In the genomic region with DNA sequence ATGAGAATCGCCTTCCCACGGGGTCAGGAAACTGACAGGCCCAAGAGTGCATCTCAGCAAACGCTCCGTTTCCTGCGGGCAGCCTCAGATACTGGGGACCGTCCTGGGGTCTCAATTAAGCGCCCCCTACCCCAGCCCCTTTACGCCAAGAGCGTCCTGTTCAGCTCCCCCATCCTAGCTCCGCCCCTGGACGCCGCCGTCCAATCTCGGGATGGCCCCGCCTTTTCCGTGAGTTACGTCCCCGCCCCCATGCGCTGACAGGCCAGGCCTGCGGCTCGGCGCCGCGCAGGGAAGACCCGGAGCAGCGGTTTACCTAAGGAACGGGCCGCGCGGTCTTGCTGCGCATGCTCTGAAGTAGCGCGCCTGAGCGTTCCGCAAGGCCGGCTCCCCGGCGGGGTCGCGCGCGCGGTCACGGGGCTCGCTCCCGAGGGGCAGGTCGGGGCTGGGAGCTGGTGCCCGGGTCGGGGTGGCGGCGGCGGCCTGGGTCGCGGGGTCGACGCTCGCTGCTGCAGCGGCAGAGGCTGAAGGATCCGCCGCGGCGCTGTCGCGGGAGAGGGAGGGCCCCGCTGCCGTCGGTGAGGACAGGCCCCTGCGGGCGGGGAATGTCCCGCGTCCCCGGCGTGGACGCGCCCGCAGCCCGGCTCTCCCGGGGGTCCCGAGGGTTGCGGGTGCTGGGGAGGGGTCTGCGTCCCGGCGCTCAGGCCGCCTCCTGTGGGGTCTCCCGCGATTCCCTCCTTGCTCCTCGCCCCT, we compare ENCODE assay signal across 1 cellular context.
TF ChIP-seq lines count a peak whose summit lies in the region.

A gene with protein sequence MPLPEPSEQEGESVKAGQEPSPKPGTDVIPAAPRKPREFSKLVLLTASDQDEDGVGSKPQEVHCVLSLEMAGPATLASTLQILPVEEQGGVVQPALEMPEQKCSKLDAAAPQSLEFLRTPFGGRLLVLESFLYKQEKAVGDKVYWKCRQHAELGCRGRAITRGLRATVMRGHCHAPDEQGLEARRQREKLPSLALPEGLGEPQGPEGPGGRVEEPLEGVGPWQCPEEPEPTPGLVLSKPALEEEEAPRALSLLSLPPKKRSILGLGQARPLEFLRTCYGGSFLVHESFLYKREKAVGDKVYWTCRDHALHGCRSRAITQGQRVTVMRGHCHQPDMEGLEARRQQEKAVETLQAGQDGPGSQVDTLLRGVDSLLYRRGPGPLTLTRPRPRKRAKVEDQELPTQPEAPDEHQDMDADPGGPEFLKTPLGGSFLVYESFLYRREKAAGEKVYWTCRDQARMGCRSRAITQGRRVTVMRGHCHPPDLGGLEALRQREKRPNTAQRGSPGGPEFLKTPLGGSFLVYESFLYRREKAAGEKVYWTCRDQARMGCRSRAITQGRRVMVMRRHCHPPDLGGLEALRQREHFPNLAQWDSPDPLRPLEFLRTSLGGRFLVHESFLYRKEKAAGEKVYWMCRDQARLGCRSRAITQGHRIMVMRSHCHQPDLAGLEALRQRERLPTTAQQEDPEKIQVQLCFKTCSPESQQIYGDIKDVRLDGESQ (plus strand): TSS at position 352 of the 750 bp plus-strand sequence. CDS start 17,755 bp downstream, outside the sequence.

TF ChIP-seq in HEK293, 187 proteins besides CTCF, POLR2A, EP300 and RAD21 (continued from another document):
- TF ChIP-seq ZNF777 (tag by site-specific recombination; IDR thresholded peaks at IDR 0.05; ENCODE audit: borderline replicate concordance), result no peak
- TF ChIP-seq YY1 (tag by site-specific recombination; IDR thresholded peaks at IDR 0.05), result peak; percentile 35; the same call in 1 of the 2 replicates
- TF ChIP-seq ZNF223 (tag by site-specific recombination; IDR thresholded peaks at IDR 0.05), result no peak
- peak; percentile 52; the same call in 1 of the 2 replicates for TF ChIP-seq ZXDB (tag by site-specific recombination; IDR thresholded peaks at IDR 0.05)
- TF ChIP-seq, protein P1, sequence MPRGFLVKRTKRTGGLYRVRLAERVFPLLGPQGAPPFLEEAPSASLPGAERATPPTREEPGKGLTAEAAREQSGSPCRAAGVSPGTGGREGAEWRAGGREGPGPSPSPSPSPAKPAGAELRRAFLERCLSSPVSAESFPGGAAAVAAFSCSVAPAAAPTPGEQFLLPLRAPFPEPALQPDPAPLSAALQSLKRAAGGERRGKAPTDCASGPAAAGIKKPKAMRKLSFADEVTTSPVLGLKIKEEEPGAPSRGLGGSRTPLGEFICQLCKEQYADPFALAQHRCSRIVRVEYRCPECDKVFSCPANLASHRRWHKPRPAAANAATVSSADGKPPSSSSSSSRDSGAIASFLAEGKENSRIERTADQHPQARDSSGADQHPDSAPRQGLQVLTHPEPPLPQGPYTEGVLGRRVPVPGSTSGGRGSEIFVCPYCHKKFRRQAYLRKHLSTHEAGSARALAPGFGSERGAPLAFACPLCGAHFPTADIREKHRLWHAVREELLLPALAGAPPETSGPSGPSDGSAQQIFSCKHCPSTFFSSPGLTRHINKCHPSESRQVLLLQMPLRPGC (tag by site-specific recombination; IDR thresholded peaks at IDR 0.05), result peak; percentile 68; the same call in 1 of the 2 replicates
- TF ChIP-seq ZNF629 (tag by site-specific recombination; IDR thresholded peaks at IDR 0.05), result peak; percentile 53
- TF ChIP-seq, protein P2, sequence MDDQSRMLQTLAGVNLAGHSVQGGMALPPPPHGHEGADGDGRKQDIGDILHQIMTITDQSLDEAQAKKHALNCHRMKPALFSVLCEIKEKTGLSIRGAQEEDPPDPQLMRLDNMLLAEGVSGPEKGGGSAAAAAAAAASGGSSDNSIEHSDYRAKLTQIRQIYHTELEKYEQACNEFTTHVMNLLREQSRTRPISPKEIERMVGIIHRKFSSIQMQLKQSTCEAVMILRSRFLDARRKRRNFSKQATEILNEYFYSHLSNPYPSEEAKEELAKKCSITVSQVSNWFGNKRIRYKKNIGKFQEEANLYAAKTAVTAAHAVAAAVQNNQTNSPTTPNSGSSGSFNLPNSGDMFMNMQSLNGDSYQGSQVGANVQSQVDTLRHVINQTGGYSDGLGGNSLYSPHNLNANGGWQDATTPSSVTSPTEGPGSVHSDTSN (CRISPR knock-in tag; IDR thresholded peaks at IDR 0.05), result no peak; the same call in 1 of the 2 replicates
- TF ChIP-seq KLF9 (tag by site-specific recombination; IDR thresholded peaks at IDR 0.05; ENCODE audit: low read depth), result peak; percentile 41; the same call in 1 of the 2 replicates
- TF ChIP-seq, protein P3, sequence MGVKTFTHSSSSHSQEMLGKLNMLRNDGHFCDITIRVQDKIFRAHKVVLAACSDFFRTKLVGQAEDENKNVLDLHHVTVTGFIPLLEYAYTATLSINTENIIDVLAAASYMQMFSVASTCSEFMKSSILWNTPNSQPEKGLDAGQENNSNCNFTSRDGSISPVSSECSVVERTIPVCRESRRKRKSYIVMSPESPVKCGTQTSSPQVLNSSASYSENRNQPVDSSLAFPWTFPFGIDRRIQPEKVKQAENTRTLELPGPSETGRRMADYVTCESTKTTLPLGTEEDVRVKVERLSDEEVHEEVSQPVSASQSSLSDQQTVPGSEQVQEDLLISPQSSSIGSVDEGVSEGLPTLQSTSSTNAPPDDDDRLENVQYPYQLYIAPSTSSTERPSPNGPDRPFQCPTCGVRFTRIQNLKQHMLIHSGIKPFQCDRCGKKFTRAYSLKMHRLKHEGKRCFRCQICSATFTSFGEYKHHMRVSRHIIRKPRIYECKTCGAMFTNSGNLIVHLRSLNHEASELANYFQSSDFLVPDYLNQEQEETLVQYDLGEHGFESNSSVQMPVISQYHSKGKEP (tag by site-specific recombination; IDR thresholded peaks at IDR 0.05), result peak; percentile 61; the same call in 1 of the 2 replicates
- TF ChIP-seq, protein P4, sequence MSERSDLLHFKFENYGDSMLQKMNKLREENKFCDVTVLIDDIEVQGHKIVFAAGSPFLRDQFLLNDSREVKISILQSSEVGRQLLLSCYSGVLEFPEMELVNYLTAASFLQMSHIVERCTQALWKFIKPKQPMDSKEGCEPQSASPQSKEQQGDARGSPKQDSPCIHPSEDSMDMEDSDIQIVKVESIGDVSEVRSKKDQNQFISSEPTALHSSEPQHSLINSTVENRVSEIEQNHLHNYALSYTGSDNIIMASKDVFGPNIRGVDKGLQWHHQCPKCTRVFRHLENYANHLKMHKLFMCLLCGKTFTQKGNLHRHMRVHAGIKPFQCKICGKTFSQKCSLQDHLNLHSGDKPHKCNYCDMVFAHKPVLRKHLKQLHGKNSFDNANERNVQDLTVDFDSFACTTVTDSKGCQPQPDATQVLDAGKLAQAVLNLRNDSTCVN (tag by site-specific recombination; optimal IDR thresholded peaks at IDR 0.05), result peak; percentile 98
- TF ChIP-seq, protein P5, sequence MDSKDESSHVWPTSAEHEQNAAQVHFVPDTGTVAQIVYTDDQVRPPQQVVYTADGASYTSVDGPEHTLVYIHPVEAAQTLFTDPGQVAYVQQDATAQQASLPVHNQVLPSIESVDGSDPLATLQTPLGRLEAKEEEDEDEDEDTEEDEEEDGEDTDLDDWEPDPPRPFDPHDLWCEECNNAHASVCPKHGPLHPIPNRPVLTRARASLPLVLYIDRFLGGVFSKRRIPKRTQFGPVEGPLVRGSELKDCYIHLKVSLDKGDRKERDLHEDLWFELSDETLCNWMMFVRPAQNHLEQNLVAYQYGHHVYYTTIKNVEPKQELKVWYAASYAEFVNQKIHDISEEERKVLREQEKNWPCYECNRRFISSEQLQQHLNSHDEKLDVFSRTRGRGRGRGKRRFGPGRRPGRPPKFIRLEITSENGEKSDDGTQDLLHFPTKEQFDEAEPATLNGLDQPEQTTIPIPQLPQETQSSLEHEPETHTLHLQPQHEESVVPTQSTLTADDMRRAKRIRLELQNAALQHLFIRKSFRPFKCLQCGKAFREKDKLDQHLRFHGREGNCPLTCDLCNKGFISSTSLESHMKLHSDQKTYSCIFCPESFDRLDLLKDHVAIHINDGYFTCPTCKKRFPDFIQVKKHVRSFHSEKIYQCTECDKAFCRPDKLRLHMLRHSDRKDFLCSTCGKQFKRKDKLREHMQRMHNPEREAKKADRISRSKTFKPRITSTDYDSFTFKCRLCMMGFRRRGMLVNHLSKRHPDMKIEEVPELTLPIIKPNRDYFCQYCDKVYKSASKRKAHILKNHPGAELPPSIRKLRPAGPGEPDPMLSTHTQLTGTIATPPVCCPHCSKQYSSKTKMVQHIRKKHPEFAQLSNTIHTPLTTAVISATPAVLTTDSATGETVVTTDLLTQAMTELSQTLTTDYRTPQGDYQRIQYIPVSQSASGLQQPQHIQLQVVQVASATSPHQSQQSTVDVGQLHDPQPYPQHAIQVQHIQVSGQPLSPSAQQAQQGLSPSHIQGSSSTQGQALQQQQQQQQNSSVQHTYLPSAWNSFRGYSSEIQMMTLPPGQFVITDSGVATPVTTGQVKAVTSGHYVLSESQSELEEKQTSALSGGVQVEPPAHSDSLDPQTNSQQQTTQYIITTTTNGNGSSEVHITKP (tag by site-specific recombination; IDR thresholded peaks at IDR 0.05), result 0 out of 2 replicates have a peak, but pooled peaks have one; percentile 29
- TF ChIP-seq, protein P6, sequence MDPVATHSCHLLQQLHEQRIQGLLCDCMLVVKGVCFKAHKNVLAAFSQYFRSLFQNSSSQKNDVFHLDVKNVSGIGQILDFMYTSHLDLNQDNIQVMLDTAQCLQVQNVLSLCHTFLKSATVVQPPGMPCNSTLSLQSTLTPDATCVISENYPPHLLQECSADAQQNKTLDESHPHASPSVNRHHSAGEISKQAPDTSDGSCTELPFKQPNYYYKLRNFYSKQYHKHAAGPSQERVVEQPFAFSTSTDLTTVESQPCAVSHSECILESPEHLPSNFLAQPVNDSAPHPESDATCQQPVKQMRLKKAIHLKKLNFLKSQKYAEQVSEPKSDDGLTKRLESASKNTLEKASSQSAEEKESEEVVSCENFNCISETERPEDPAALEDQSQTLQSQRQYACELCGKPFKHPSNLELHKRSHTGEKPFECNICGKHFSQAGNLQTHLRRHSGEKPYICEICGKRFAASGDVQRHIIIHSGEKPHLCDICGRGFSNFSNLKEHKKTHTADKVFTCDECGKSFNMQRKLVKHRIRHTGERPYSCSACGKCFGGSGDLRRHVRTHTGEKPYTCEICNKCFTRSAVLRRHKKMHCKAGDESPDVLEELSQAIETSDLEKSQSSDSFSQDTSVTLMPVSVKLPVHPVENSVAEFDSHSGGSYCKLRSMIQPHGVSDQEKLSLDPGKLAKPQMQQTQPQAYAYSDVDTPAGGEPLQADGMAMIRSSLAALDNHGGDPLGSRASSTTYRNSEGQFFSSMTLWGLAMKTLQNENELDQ (tag by site-specific recombination; IDR thresholded peaks at IDR 0.05; ENCODE audit: low read depth), result no peak
- TF ChIP-seq ZNF701 (tag by site-specific recombination; IDR thresholded peaks at IDR 0.05), result no peak
- TF ChIP-seq SP3 (tag by site-specific recombination; IDR thresholded peaks at IDR 0.05), result peak; percentile 80
- TF ChIP-seq, protein P7, sequence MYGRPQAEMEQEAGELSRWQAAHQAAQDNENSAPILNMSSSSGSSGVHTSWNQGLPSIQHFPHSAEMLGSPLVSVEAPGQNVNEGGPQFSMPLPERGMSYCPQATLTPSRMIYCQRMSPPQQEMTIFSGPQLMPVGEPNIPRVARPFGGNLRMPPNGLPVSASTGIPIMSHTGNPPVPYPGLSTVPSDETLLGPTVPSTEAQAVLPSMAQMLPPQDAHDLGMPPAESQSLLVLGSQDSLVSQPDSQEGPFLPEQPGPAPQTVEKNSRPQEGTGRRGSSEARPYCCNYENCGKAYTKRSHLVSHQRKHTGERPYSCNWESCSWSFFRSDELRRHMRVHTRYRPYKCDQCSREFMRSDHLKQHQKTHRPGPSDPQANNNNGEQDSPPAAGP (tag by site-specific recombination; IDR thresholded peaks at IDR 0.05), result peak; percentile 67
- TF ChIP-seq, protein P8, sequence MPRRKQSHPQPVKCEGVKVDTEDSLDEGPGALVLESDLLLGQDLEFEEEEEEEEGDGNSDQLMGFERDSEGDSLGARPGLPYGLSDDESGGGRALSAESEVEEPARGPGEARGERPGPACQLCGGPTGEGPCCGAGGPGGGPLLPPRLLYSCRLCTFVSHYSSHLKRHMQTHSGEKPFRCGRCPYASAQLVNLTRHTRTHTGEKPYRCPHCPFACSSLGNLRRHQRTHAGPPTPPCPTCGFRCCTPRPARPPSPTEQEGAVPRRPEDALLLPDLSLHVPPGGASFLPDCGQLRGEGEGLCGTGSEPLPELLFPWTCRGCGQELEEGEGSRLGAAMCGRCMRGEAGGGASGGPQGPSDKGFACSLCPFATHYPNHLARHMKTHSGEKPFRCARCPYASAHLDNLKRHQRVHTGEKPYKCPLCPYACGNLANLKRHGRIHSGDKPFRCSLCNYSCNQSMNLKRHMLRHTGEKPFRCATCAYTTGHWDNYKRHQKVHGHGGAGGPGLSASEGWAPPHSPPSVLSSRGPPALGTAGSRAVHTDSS (tag by site-specific recombination; IDR thresholded peaks at IDR 0.05), result no peak
- no peak for TF ChIP-seq MZF1 (tag by site-specific recombination; IDR thresholded peaks at IDR 0.05; ENCODE audit: borderline replicate concordance)
- no peak for TF ChIP-seq ZBTB1 (tag by site-specific recombination; IDR thresholded peaks at IDR 0.05)
- TF ChIP-seq, protein P9, sequence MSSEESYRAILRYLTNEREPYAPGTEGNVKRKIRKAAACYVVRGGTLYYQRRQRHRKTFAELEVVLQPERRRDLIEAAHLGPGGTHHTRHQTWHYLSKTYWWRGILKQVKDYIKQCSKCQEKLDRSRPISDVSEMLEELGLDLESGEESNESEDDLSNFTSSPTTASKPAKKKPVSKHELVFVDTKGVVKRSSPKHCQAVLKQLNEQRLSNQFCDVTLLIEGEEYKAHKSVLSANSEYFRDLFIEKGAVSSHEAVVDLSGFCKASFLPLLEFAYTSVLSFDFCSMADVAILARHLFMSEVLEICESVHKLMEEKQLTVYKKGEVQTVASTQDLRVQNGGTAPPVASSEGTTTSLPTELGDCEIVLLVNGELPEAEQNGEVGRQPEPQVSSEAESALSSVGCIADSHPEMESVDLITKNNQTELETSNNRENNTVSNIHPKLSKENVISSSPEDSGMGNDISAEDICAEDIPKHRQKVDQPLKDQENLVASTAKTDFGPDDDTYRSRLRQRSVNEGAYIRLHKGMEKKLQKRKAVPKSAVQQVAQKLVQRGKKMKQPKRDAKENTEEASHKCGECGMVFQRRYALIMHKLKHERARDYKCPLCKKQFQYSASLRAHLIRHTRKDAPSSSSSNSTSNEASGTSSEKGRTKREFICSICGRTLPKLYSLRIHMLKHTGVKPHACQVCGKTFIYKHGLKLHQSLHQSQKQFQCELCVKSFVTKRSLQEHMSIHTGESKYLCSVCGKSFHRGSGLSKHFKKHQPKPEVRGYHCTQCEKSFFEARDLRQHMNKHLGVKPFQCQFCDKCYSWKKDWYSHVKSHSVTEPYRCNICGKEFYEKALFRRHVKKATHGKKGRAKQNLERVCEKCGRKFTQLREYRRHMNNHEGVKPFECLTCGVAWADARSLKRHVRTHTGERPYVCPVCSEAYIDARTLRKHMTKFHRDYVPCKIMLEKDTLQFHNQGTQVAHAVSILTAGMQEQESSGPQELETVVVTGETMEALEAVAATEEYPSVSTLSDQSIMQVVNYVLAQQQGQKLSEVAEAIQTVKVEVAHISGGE (tag by site-specific recombination; conservative IDR thresholded peaks at IDR 0.05; ENCODE audit: low read depth), result peak; percentile 50
- TF ChIP-seq GLIS2 (tag by site-specific recombination; IDR thresholded peaks at IDR 0.05), result peak; percentile 29; the same call in 1 of the 2 replicates
- TF ChIP-seq ZNF549 (tag by site-specific recombination; IDR thresholded peaks at IDR 0.05), result no peak
- TF ChIP-seq TRIM28 (IDR thresholded peaks at IDR 0.05; ENCODE audit: borderline replicate concordance, low read length), result no peak
- peak; percentile 73; the same call in 1 of the 2 replicates for TF ChIP-seq ZBTB7A (tag by site-specific recombination; IDR thresholded peaks at IDR 0.05; ENCODE audit: low read depth)
- peak; percentile 72; the same call in 1 of the 2 replicates for TF ChIP-seq ZNF324 (tag by site-specific recombination; IDR thresholded peaks at IDR 0.05)
- no peak for TF ChIP-seq ZNF302 (tag by site-specific recombination; IDR thresholded peaks at IDR 0.05; ENCODE audit: low read depth)
- no peak for TF ChIP-seq GFI1B (tag by site-specific recombination; IDR thresholded peaks at IDR 0.05)
- 0 out of 2 replicates have a peak, but pooled peaks have one; percentile 20 for TF ChIP-seq ZNF843 (tag by site-specific recombination; IDR thresholded peaks at IDR 0.05)
- peak; percentile 31; the same call in 1 of the 2 replicates for TF ChIP-seq IKZF3 (tag by site-specific recombination; IDR thresholded peaks at IDR 0.05)
- no peak for TF ChIP-seq ZNF202 (tag by site-specific recombination; IDR thresholded peaks at IDR 0.05; ENCODE audit: borderline replicate concordance)
